ENCODE assay signal across 9 cellular contexts in genomic region chrX:87517571-87518141, GRCh38. TPM values are rescaled to one million over a fixed set of nuclear protein-coding genes. Genes with fewer than 3 reads are reported as not detected.
DNase-seq lines count a peak whose midpoint lies in the region; ATAC-seq, FAIRE-seq and TF ChIP-seq lines count a peak whose summit lies in the region.
"Had no signal": no experiment of that assay in that cellular context is flagged by ENCODE, and none has a peak within 500 bp of the region (broad histone marks: within the 10 kb centered on the region; RNA-seq: fewer than 3 reads in every experiment).

TSS of gene KLHL4 (plus strand) at chrX:87517802. CDS start at chrX:87517894, 92 bp downstream.

- H3K27me3 ChIP-seq in cardiac muscle cell (no peaks in the 10 kb centered on the region), lung (ENCODE audit: control insufficient read depth, insufficient read depth) (no peaks in the 10 kb centered on the region), vagina (no peaks in the 10 kb centered on the region), small intestine (ENCODE audit: control insufficient read depth in 2 of 2, insufficient read depth in 2 of 2, low read length in 2 of 2) (no peaks in the 10 kb centered on the region)

- no peaks in the 10 kb centered on the region for H3K36me3 Mint-ChIP-seq in activated naive CD8-positive, alpha-beta T cell treated with anti-CD3 and anti-CD28 coated beads for 36 hours

- H3K9me3 Mint-ChIP-seq in activated naive CD8-positive, alpha-beta T cell treated with anti-CD3 and anti-CD28 coated beads for 36 hours = no peaks in the 10 kb centered on the region

- no peak within 1 kb of the TSS for H3K4me3 Mint-ChIP-seq in activated naive CD8-positive, alpha-beta T cell treated with anti-CD3 and anti-CD28 coated beads for 36 hours

- H3K4me1 Mint-ChIP-seq in activated naive CD8-positive, alpha-beta T cell treated with anti-CD3 and anti-CD28 coated beads for 36 hours = no peaks in the 10 kb centered on the region

- H3K4me1 ChIP-seq in cardiac muscle cell (ENCODE audit: low read depth) (peaks cover 18% of the 10 kb centered on the region), lung (ENCODE audit: control insufficient read depth in 2 of 2, insufficient read depth in 2 of 2, low read length in 2 of 2) (no peaks in the 10 kb centered on the region), vagina (no peaks in the 10 kb centered on the region), small intestine (ENCODE audit: control insufficient read depth in 2 of 2, insufficient read depth in 1 of 2, low read depth in 1 of 2, low read length in 1 of 2) (no peaks in the 10 kb centered on the region)

- H3K36me3 ChIP-seq in cardiac muscle cell (no peaks in the 10 kb centered on the region), lung (ENCODE audit: control insufficient read depth in 2 of 2, insufficient read depth in 2 of 2, low read length in 2 of 2) (no peaks in the 10 kb centered on the region), vagina (no peaks in the 10 kb centered on the region), small intestine (ENCODE audit: control insufficient read depth in 2 of 2, insufficient read depth in 2 of 2, low read length in 2 of 2) (no peaks in the 10 kb centered on the region)

- no peak for TF ChIP-seq POLR2A in vagina (IDR thresholded peaks at IDR 0.05)

- ATAC-seq in Right ventricle myocardium inferior (no peak), lung (ENCODE audit: insufficient read depth, low FRiP score) (peak; percentile 34), HG02870 (IDR thresholded peaks at IDR 0.05; ENCODE audit: unreplicated experiment) (no peak)

- no peaks in the 10 kb centered on the region for H3K9me3 ChIP-seq in cardiac muscle cell (ENCODE audit: low read depth)
- no peaks in the 10 kb centered on the region for H3K9me3 ChIP-seq in lung (ENCODE audit: control insufficient read depth in 2 of 2, insufficient read depth in 1 of 2, low read length in 1 of 2)
- H3K9me3 ChIP-seq in vagina = no peaks in the 10 kb centered on the region
- no peaks in the 10 kb centered on the region for H3K9me3 ChIP-seq in small intestine (ENCODE audit: control insufficient read depth, low read depth)

- H3K4me3 ChIP-seq in cardiac muscle cell = peak within 1 kb of the TSS; percentile 62
- peak within 1 kb of the TSS; percentile 48 to 55 for H3K4me3 ChIP-seq in cardiac fibroblast (replicated peaks in 1 of 2; ENCODE audit: low read depth in 2 of 2, low read length in 2 of 2)
- no peak within 1 kb of the TSS for H3K4me3 ChIP-seq in lung
- H3K4me3 ChIP-seq in vagina = peak within 1 kb of the TSS; percentile 22 to 28
- no peak within 1 kb of the TSS for H3K4me3 ChIP-seq in small intestine (ENCODE audit: low read depth in 1 of 2, low read length in 2 of 2)

- 2 to 15% methylated on average over 8 of the region's 8 CpGs for WGBS in lung, 2 donors
- 2 to 21% (median 15%) methylated on average over 8 of the region's 8 CpGs for WGBS in small intestine, 3 donors

- DNase-seq in cardiac muscle cell (ENCODE audit: low read depth in 1 of 2, low spot score in 1 of 2) (peak; percentile 89 to 97), Right ventricle myocardium inferior (ENCODE audit: missing footprints) (no peak), cardiac fibroblast (ENCODE audit: low read depth in 2 of 2) (peak; percentile 87 to 93), lung (ENCODE audit: low spot score) (no peak), vagina (ENCODE audit: extremely low spot score in 2 of 2) (no peak), small intestine (no peak)
- DNase-seq in activated naive CD8-positive, alpha-beta T cell treated with anti-CD3 and anti-CD28 coated beads for 36 hours = no peak

- no peak within 1 kb of the TSS for H3K27ac Mint-ChIP-seq in activated naive CD8-positive, alpha-beta T cell treated with anti-CD3 and anti-CD28 coated beads for 36 hours

- intact Hi-C loops in Right ventricle myocardium inferior (cut with DNase I) (no loop called here), vagina (cut with DNase I) (no loop called here)

- no peaks in the 10 kb centered on the region for H3K27me3 Mint-ChIP-seq in activated naive CD8-positive, alpha-beta T cell treated with anti-CD3 and anti-CD28 coated beads for 36 hours

- H3K27ac ChIP-seq in cardiac muscle cell = peak within 1 kb of the TSS; percentile 91
- peak within 1 kb of the TSS in 1 of 2 donors; percentile 45 for H3K27ac ChIP-seq in lung (ENCODE audit: low read depth in 1 of 2, low read length in 1 of 2)
- H3K27ac ChIP-seq in vagina = no peak within 1 kb of the TSS
- H3K27ac ChIP-seq in small intestine (ENCODE audit: low read depth in 1 of 2, low read length in 1 of 2) = peak within 1 kb of the TSS in 1 of 2 donors; percentile 44

- FAIRE-seq in small intestine (lab: Jason Lieb, UNC) = no peak

- TF ChIP-seq CTCF in cardiac muscle cell (IDR thresholded peaks at IDR 0.05; ENCODE audit: low read depth, low read length) (no peak), cardiac fibroblast (IDR thresholded peaks at IDR 0.05; ENCODE audit: low read depth, low read length) (no peak), lung (IDR thresholded peaks at IDR 0.05; ENCODE audit: control extremely low read depth, extremely low read depth) (no peak), vagina (IDR thresholded peaks at IDR 0.05) (no peak)

RNA-seq across cellular contexts. Expression of gene KLHL4, which starts in this region (rescaled TPM):
- total RNA-seq in cardiac muscle cell (32.6 TPM in 2 replicates), Right ventricle myocardium inferior (0.89 TPM), lung (1 to 10 TPM; 2.9 to 4.7 TPM), vagina (0.25 TPM)
- polyA plus RNA-seq in cardiac muscle cell (27.5 and 33.3 TPM in 2 replicates), lung (under 1 TPM; 0.10 to 0.24 TPM), small intestine (under 1 TPM in 2 of 3 donors, not detected in 1; 0.54 to 0.61 TPM)
- total RNA-seq in activated naive CD8-positive, alpha-beta T cell treated with anti-CD3 and anti-CD28 coated beads for 36 hours = not detected
- total RNA-seq: T-helper 2 cell treated with Interferon-gamma antibody and Interleukin-4, amounts not matched to agents 100 ng/mL and 5 ng/mL, for 36 hours had no signal

Comparison
In these comparisons a context has a peak if more than half of its experiments do, and no peak if none do; other contexts are left out.
1. RNA of gene KLHL4 (polyA plus RNA-seq): 27.5 to 33.3 TPM in cardiac muscle cell; 0.54 to 0.61 TPM in small intestine and 0.10 to 0.24 TPM in lung; every median in the first group is over 10 times any median in the second.
2. DNase-seq: peak in cardiac muscle cell (2 of 2) and cardiac fibroblast (2 of 2); none in Right ventricle myocardium inferior (single experiment), lung (single experiment), vagina (0 of 2), small intestine (single experiment) and activated naive CD8-positive, alpha-beta T cell treated with anti-CD3 and anti-CD28 coated beads for 36 hours (single experiment).
3. H3K4me3 ChIP-seq: peak in cardiac muscle cell (single experiment), cardiac fibroblast (2 of 2) and vagina (2 of 2); none in lung (single experiment) and small intestine (0 of 2).